Comparison of ENCODE assay signal across 21 cellular contexts in the genomic region with DNA sequence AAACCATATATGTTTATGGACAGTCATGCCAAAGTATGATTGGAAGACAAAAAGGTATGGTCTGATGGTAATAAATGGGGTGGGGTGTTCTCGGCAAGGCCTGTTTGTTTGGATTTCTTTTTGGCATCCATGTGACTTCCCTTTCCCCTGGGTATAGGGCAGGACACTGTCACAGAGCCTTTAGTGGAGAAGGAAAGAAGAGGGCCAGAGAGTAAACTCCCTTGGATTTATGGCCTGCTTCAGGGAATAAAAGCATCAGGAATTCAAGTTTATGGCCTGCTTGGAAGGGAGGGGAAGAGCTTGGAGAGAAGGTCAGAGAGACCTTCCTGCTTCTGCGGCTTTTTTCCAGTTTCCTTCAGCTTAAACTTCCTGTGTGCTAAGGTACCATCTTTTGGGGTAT.
"Had no signal": no experiment of that assay in that cellular context is flagged by ENCODE, and none has a peak within 500 bp of the region (broad histone marks: within the 10 kb centered on the region; RNA-seq: fewer than 3 reads in every experiment).

No MANE protein-coding gene starts in this region.

- H3K27me3 ChIP-seq: cardiac muscle cell, heart left ventricle, pancreas, tibial artery, upper lobe of right lung had no signal

- H3K27me3 Mint-ChIP-seq: naive thymus-derived CD4-positive, alpha-beta T cell; progenitor cell of endocrine pancreas had no signal

- DNase-seq: cerebellar nuclear complex; effector CD4-positive, alpha-beta T cell; endodermal cell; heart left ventricle; hypothalamus; kidney glomerular epithelial cell; mesendoderm; naive thymus-derived CD4-positive, alpha-beta T cell; nucleus accumbens; pancreas; right cardiac atrium; stimulated activated CD4-positive, alpha-beta T cell treated with anti-CD3 and anti-CD28 coated beads, Interleukin-4, amount 100 ng/mL, for 1 hour; stimulated activated CD8-positive, alpha-beta memory T cell treated with anti-CD3 and anti-CD28 coated beads, Interleukin-4, amount 100 ng/mL, for 48 hours; stimulated activated naive CD8-positive, alpha-beta T cell treated with anti-CD3 and anti-CD28 coated beads, Interleukin-15, Interleukin-2, amounts not matched to agents 100 U/mL and 50 U/mL, for 24 hours; tibial artery; upper lobe of right lung had no signal

- H3K9me3 Mint-ChIP-seq: endodermal cell had no signal

- H3K4me1 ChIP-seq: pancreas had no signal

- H3K27ac Mint-ChIP-seq: endodermal cell; naive thymus-derived CD4-positive, alpha-beta T cell; progenitor cell of endocrine pancreas; stimulated activated effector memory CD8-positive, alpha-beta T cell treated with anti-CD3 and anti-CD28 coated beads, Interleukin-12 subunit alpha, Interleukin-12 subunit beta, amount 100 ng/mL, for 72 hours had no signal

- ATAC-seq: esophagus mucosa; naive thymus-derived CD4-positive, alpha-beta T cell; pancreas; stimulated activated effector memory CD8-positive, alpha-beta T cell treated with anti-CD3 and anti-CD28 coated beads, Interleukin-12 subunit alpha, Interleukin-12 subunit beta, amount 100 ng/mL, for 72 hours; stimulated activated naive CD8-positive, alpha-beta T cell treated with anti-CD3 and anti-CD28 coated beads, Interleukin-15, Interleukin-2, amounts not matched to agents 100 U/mL and 50 U/mL, for 24 hours; upper lobe of right lung had no signal

- H3K9me3 ChIP-seq: pancreas, tibial artery, upper lobe of right lung had no signal

- H3K4me1 Mint-ChIP-seq: naive thymus-derived CD4-positive, alpha-beta T cell; stimulated activated effector memory CD8-positive, alpha-beta T cell treated with anti-CD3 and anti-CD28 coated beads, Interleukin-12 subunit alpha, Interleukin-12 subunit beta, amount 100 ng/mL, for 72 hours had no signal

- H3K36me3 Mint-ChIP-seq: stimulated activated effector memory CD8-positive, alpha-beta T cell treated with anti-CD3 and anti-CD28 coated beads, Interleukin-12 subunit alpha, Interleukin-12 subunit beta, amount 100 ng/mL, for 72 hours had no signal

- H3K27ac ChIP-seq: cardiac muscle cell, pancreas, tibial artery, upper lobe of right lung had no signal

- H3K4me3 ChIP-seq: cardiac muscle cell, heart left ventricle, pancreas, tibial artery, upper lobe of right lung had no signal

- H3K4me3 Mint-ChIP-seq: endodermal cell; naive thymus-derived CD4-positive, alpha-beta T cell; neural crest cell; stimulated activated effector memory CD8-positive, alpha-beta T cell treated with anti-CD3 and anti-CD28 coated beads, Interleukin-12 subunit alpha, Interleukin-12 subunit beta, amount 100 ng/mL, for 72 hours had no signal

- H3K36me3 ChIP-seq: cardiac muscle cell, heart left ventricle, pancreas, upper lobe of right lung had no signal
